1 cellular context compared by ENCODE assay signal in genomic region chr12:83841620-83842019, GRCh38.
TF ChIP-seq lines count a peak whose summit lies in the region.

No MANE protein-coding gene starts in this region.

TF ChIP-seq in SK-N-SH treated with all-trans-retinoic acid at 6 μM for 48 hours, 23 proteins besides CTCF, POLR2A, EP300 and RAD21 (continued from another document):
- TF ChIP-seq TCF4 (CRISPR knock-in tag; IDR thresholded peaks at IDR 0.05; ENCODE audit: borderline replicate concordance) (no peak), OSR1 (CRISPR knock-in tag; IDR thresholded peaks at IDR 0.05) (no peak), ZFP30 (CRISPR knock-in tag; IDR thresholded peaks at IDR 0.05) (no peak)
TF ChIP-seq in SK-N-SH treated with all-trans-retinoic acid at 6 μM for 48 hours: peak in this region for 0.
